ENCODE assay signal across 12 cellular contexts in the genomic region with DNA sequence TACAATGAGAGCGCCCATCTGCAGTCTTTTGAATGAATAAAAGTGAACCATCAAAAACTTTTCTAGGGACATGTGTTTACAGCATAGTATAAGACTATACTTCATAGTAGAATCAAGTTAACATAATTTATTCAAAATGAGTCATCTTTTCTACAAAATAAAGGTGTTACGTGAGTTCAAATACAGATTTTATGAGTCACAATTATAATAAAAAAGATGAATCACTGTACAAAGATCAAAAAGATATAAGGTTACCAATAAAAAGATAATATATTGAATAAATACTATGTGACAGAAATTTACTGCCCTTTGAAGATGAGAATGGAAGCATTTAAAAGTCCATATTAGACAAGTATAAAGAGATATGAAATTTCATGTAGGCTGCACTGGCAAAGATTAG. TPM values are rescaled to one million over a fixed set of nuclear protein-coding genes. Genes with fewer than 3 reads are reported as not detected.
DNase-seq lines count a peak whose midpoint lies in the region; ATAC-seq, FAIRE-seq and TF ChIP-seq lines count a peak whose summit lies in the region.
"Had no signal": no experiment of that assay in that cellular context is flagged by ENCODE, and none has a peak within 500 bp of the region (broad histone marks: within the 10 kb centered on the region; RNA-seq: fewer than 3 reads in every experiment).

No MANE protein-coding gene starts in this region.

- no peak overlapping the region for H3K9ac ChIP-seq in endocrine pancreas (ENCODE audit: control insufficient read depth, insufficient read depth, low read length)

- in situ Hi-C loops in gastrocnemius medialis (cut with MboI; ENCODE audit: low sequenced_read_pairs in 4 of 4): no loop called here

- WGBS in small intestine, 3 donors: 48 to 77% (median 66%) methylated on average over 2 of the region's 2 CpGs

- H3K27me3 ChIP-seq in endocrine pancreas (ENCODE audit: control insufficient read depth, insufficient read depth, low read length) (no peaks in the 10 kb centered on the region), small intestine (ENCODE audit: control insufficient read depth in 2 of 2, insufficient read depth in 2 of 2, low read length in 2 of 2) (no peaks in the 10 kb centered on the region), gastrocnemius medialis (no peaks in the 10 kb centered on the region)

- peak; percentile 52 to 54 for ATAC-seq in activated CD4-positive, CD25-positive, alpha-beta regulatory T cell treated with anti-CD3 and anti-CD28 coated beads, Interleukin-2, amount 50 U/mL, for 24 hours
- ATAC-seq in gastrocnemius medialis: no peak

- H3K27ac ChIP-seq in small intestine (ENCODE audit: low read depth in 1 of 2, low read length in 1 of 2) (no peak overlapping the region), gastrocnemius medialis (no peak overlapping the region)
- H3K27ac ChIP-seq: skin epidermis, VCaP had no signal

- H3K9me3 ChIP-seq in endocrine pancreas (ENCODE audit: control insufficient read depth, low read length): no peaks in the 10 kb centered on the region
- no peaks in the 10 kb centered on the region for H3K9me3 ChIP-seq in small intestine (ENCODE audit: control insufficient read depth, low read depth)
- no peaks in the 10 kb centered on the region for H3K9me3 ChIP-seq in gastrocnemius medialis

- intact Hi-C loops in gastrocnemius medialis (cut with DNase I; ENCODE audit: low total_unique reads): no loop called here

- TF ChIP-seq POLR2A in gastrocnemius medialis (IDR thresholded peaks at IDR 0.05): no peak

- H3K36me3 ChIP-seq in endocrine pancreas (ENCODE audit: control insufficient read depth, insufficient read depth, low read length) (no peaks in the 10 kb centered on the region), small intestine (ENCODE audit: control insufficient read depth in 2 of 2, insufficient read depth in 2 of 2, low read length in 2 of 2) (peaks cover 2 to 3% of the 10 kb centered on the region in 2 donors), gastrocnemius medialis (no peaks in the 10 kb centered on the region)

- no peak for DNase-seq in activated CD4-positive, CD25-positive, alpha-beta regulatory T cell treated with anti-CD3 and anti-CD28 coated beads, Interleukin-2, amount 50 U/mL, for 72 hours
- peak; percentile 56 for DNase-seq in M059J (ENCODE audit: low read depth)
- peak; percentile 66 for DNase-seq in small intestine
- DNase-seq in activated CD8-positive, alpha-beta memory T cell treated with anti-CD3 and anti-CD28 coated beads, Interleukin-2, amount 50 U/mL, for 4 hours: no peak
- DNase-seq in gastrocnemius medialis: no peak
- no peak for DNase-seq in NCI-H1105 treated with DMSO at 0.1 percent for 48 hours (lab: John Stamatoyannopoulos, UW)
- DNase-seq: NCI-H2227 treated with DMSO at 0.1 percent for 48 hours, SHP77 treated with DMSO at 0.1 percent for 48 hours had no signal

- no peak for TF ChIP-seq CTCF in gastrocnemius medialis (IDR thresholded peaks at IDR 0.05 in 4 of 5, conservative IDR thresholded peaks at IDR 0.05 in 1 of 5)

- peak; percentile 80 for FAIRE-seq in small intestine (lab: Jason Lieb, UNC)

- H3K4me1 ChIP-seq in endocrine pancreas (ENCODE audit: control insufficient read depth, insufficient read depth, low read length) (peaks cover 29% of the 10 kb centered on the region), small intestine (ENCODE audit: control insufficient read depth in 2 of 2, insufficient read depth in 1 of 2, low read depth in 1 of 2, low read length in 1 of 2) (no peaks in the 10 kb centered on the region), gastrocnemius medialis (peaks cover 17 to 19% of the 10 kb centered on the region in 2 donors)

- H3K4me3 ChIP-seq in endocrine pancreas (ENCODE audit: control insufficient read depth, insufficient read depth, low read length): peak overlapping the region; percentile 100
- no peak overlapping the region for H3K4me3 ChIP-seq in small intestine (ENCODE audit: low read depth in 1 of 2, low read length in 2 of 2)
- no peak overlapping the region for H3K4me3 ChIP-seq in gastrocnemius medialis
- H3K4me3 ChIP-seq: skin epidermis had no signal

RNA-seq across cellular contexts. Expression of a gene that starts 2.8 kb away (rescaled TPM):
- total RNA-seq in M059J (2014; rRNA removed; shearing (Covaris generic)): 22.3 and 24.6 TPM in 2 replicates
- polyA plus RNA-seq in small intestine: 10 to 100 TPM; 12.9 to 24.6 (median 19.5) TPM
- 1 to 10 TPM; 1.8 to 4.6 (median 3.5) TPM for total RNA-seq in gastrocnemius medialis

Comparison
In these comparisons a context has a peak if more than half of its experiments do, and no peak if none do; other contexts are left out.
1. ATAC-seq: peak in activated CD4-positive, CD25-positive, alpha-beta regulatory T cell treated with anti-CD3 and anti-CD28 coated beads, Interleukin-2, amount 50 U/mL, for 24 hours (2 of 2); none in gastrocnemius medialis (0 of 2).
2. DNase-seq: peak in M059J (single experiment) and small intestine (single experiment); none in activated CD4-positive, CD25-positive, alpha-beta regulatory T cell treated with anti-CD3 and anti-CD28 coated beads, Interleukin-2, amount 50 U/mL, for 72 hours (single experiment), activated CD8-positive, alpha-beta memory T cell treated with anti-CD3 and anti-CD28 coated beads, Interleukin-2, amount 50 U/mL, for 4 hours (single experiment), gastrocnemius medialis (0 of 2) and NCI-H1105 treated with DMSO at 0.1 percent for 48 hours (single experiment).